21 cellular contexts compared by ENCODE assay signal in the genomic region with DNA sequence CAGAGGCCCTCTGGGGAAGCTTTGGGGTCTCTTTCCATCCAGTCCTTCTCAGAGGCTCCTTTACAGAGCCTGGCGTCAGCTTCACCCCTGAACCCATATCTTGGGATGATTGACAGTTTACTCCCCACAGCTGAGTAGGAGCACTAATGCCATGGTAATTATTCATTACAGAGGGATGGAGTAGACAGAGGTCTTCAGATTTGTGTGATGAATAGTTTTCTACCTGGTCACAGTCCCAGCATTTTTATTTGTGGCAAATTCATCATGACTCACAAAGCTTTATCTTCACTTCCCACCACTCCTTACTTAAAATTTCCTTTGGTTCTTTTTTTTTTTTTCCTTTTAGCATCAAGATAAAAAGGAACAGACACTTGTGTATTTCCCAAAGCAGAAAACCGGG.
DNase-seq lines count a peak whose midpoint lies in the region; ATAC-seq, FAIRE-seq and TF ChIP-seq lines count a peak whose summit lies in the region.
"Had no signal": no experiment of that assay in that cellular context is flagged by ENCODE, and none has a peak within 500 bp of the region (broad histone marks: within the 10 kb centered on the region; RNA-seq: fewer than 3 reads in every experiment).

No MANE protein-coding gene starts in this region.

- H3K4me1 Mint-ChIP-seq in CD14-positive monocyte, result no peaks in the 10 kb centered on the region
- H3K4me1 Mint-ChIP-seq in activated naive CD8-positive, alpha-beta T cell treated with anti-CD3 and anti-CD28 coated beads, Interleukin-2, amount 50 U/mL, for 24 hours, result no peaks in the 10 kb centered on the region

- no peak overlapping the region for H3K9ac ChIP-seq in kidney (ENCODE audit: low read length in 2 of 2)

- no peaks in the 10 kb centered on the region for H3K9me3 ChIP-seq in kidney (ENCODE audit: control insufficient read depth in 1 of 2, low read length in 2 of 2)
- H3K9me3 ChIP-seq: esophagus muscularis mucosa, neutrophil had no signal

- intact Hi-C loops in CD14-positive monocyte (cut with micrococcal nuclease) (no loop called here), kidney (cut with DNase I) (no loop called here)

- peak; percentile 82 for DNase-seq in EH (ENCODE audit: low read depth)
- DNase-seq in LoVo (ENCODE audit: low spot score), result peak; percentile 54
- peak; percentile 6 for DNase-seq in epithelial cell of esophagus (ENCODE audit: low read depth)
- peak; percentile 55 for DNase-seq in non-pigmented ciliary epithelial cell (ENCODE audit: low read depth)
- no peak for DNase-seq in CD14-positive monocyte (ENCODE audit: low spot score)
- DNase-seq in activated naive CD8-positive, alpha-beta T cell treated with anti-CD3 and anti-CD28 coated beads, Interleukin-2, amount 50 U/mL, for 24 hours, result no peak
- DNase-seq in kidney, result no peak
- DNase-seq: activated CD4-positive, alpha-beta T cell treated with anti-CD3 and anti-CD28 coated beads, Interleukin-2, amount 50 U/mL, for 48 hours; activated naive CD4-positive, alpha-beta T cell treated with anti-CD3 and anti-CD28 coated beads, Interleukin-2, amount 50 U/mL, for 16 hours; brain microvascular endothelial cell; dermis blood vessel endothelial cell; GDM1; H9; heart left ventricle; NCI-H187; right cardiac atrium; Right ventricle myocardium superior had no signal

- H3K4me3 ChIP-seq in epithelial cell of esophagus (ENCODE audit: low read length), result no peak overlapping the region
- H3K4me3 ChIP-seq in kidney (ENCODE audit: low read length in 2 of 2), result no peak overlapping the region
- H3K4me3 ChIP-seq: esophagus muscularis mucosa, heart left ventricle had no signal

- H3K27ac Mint-ChIP-seq in CD14-positive monocyte, result no peak overlapping the region
- no peak overlapping the region for H3K27ac Mint-ChIP-seq in activated naive CD8-positive, alpha-beta T cell treated with anti-CD3 and anti-CD28 coated beads, Interleukin-2, amount 50 U/mL, for 24 hours
- H3K27ac Mint-ChIP-seq: H9 had no signal

- no peak for TF ChIP-seq CTCF in epithelial cell of esophagus (IDR thresholded peaks at IDR 0.05; ENCODE audit: insufficient read depth, low read depth, low read length, missing control alignments)
- no peak for TF ChIP-seq CTCF in CD14-positive monocyte (IDR thresholded peaks at IDR 0.05)
- TF ChIP-seq CTCF in kidney (IDR thresholded peaks at IDR 0.05; ENCODE audit: borderline replicate concordance, extremely low read depth, insufficient read depth), result no peak

- H3K36me3 Mint-ChIP-seq in CD14-positive monocyte, result no peaks in the 10 kb centered on the region
- H3K36me3 Mint-ChIP-seq in activated naive CD8-positive, alpha-beta T cell treated with anti-CD3 and anti-CD28 coated beads, Interleukin-2, amount 50 U/mL, for 24 hours (ENCODE audit: low read depth), result no peaks in the 10 kb centered on the region

- FAIRE-seq in kidney (lab: Jason Lieb, UNC), result no peak

- H3K4me1 ChIP-seq in kidney (ENCODE audit: control insufficient read depth in 1 of 2, insufficient read depth in 1 of 2, low read depth in 1 of 2, low read length in 2 of 2), result no peaks in the 10 kb centered on the region

- ATAC-seq in activated naive CD8-positive, alpha-beta T cell treated with anti-CD3 and anti-CD28 coated beads, Interleukin-2, amount 50 U/mL, for 24 hours, result no peak
- ATAC-seq in GM21390 (IDR thresholded peaks at IDR 0.05; ENCODE audit: unreplicated experiment), result no peak
- ATAC-seq: heart left ventricle, right cardiac atrium had no signal

- H3K9me3 Mint-ChIP-seq in CD14-positive monocyte, result peaks cover 1 to 19% (median 9%) of the 10 kb centered on the region in 7 donors
- peaks cover 15% of the 10 kb centered on the region for H3K9me3 Mint-ChIP-seq in activated naive CD8-positive, alpha-beta T cell treated with anti-CD3 and anti-CD28 coated beads, Interleukin-2, amount 50 U/mL, for 24 hours

- H3K27ac ChIP-seq in kidney (ENCODE audit: low read depth in 2 of 2, low read length in 2 of 2), result no peak overlapping the region
- H3K27ac ChIP-seq: brain microvascular endothelial cell, esophagus muscularis mucosa, neutrophil, VCaP had no signal

- no peaks in the 10 kb centered on the region for H3K36me3 ChIP-seq in kidney (ENCODE audit: control insufficient read depth in 1 of 2, insufficient read depth in 2 of 2, low read length in 2 of 2)
- H3K36me3 ChIP-seq: brain microvascular endothelial cell, esophagus muscularis mucosa, heart left ventricle, neutrophil had no signal

- no peak overlapping the region for H3K4me3 Mint-ChIP-seq in CD14-positive monocyte
- no peak overlapping the region for H3K4me3 Mint-ChIP-seq in activated naive CD8-positive, alpha-beta T cell treated with anti-CD3 and anti-CD28 coated beads, Interleukin-2, amount 50 U/mL, for 24 hours
- H3K4me3 Mint-ChIP-seq: H9 had no signal

- H3K27me3 Mint-ChIP-seq in CD14-positive monocyte (ENCODE audit: low read depth in 3 of 3), result peaks cover 0 to 3% (median 2%) of the 10 kb centered on the region in 3 donors
- H3K27me3 Mint-ChIP-seq in activated naive CD8-positive, alpha-beta T cell treated with anti-CD3 and anti-CD28 coated beads, Interleukin-2, amount 50 U/mL, for 24 hours, result peaks cover 1% of the 10 kb centered on the region

Comparison
In these comparisons a context has a peak if more than half of its experiments do, and no peak if none do; other contexts are left out.
1. DNase-seq: peak in EH (single experiment), LoVo (single experiment), epithelial cell of esophagus (single experiment) and non-pigmented ciliary epithelial cell (single experiment); none in CD14-positive monocyte (single experiment), activated naive CD8-positive, alpha-beta T cell treated with anti-CD3 and anti-CD28 coated beads, Interleukin-2, amount 50 U/mL, for 24 hours (single experiment) and kidney (single experiment).